In the genomic region with DNA sequence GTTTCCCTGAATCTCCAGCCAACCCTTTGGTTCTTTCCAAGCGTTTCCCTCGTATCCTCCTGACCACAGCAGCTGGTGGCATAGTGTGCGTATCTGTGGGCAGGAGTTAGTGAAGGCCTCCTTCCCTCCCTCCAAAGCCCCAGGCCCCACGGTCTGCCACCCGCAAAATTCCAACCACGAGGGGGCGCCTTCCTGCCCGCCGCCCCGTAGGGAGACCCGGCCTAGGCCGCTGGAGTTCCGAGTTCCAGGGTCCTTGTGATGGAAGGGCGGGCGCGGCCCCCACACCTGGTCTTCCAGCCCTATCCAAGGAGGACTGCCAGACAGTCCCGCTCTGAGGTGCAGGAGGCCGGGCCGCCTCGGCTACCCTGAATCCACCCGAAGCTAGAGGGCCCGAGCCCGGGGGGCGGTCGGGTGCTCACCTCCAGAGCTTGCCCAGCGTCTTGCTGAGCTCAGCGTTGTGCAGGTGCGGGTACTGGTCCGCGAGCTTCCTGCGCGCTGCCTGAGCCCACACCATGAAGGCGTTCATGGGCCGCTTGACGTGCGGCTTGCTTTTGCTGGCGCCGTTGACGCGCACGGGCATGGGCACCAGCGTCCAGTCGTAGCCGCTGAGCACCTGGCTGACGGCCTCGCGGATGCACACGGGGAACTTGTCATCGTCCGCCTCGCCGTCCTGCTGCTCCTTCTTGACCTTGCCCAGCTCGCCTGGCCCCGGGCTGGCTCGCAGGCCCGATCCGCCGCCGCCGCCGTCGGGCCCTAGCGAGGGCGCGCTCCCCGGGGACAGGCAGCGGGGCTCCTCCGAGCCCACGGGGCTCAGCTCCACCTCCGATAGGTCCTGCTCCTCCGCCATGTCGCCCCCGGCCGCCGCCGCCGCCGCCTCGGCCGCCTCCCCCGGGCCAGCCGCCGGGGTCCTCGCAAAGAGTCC, we compare ENCODE assay signal across 1 cellular context.
TF ChIP-seq lines count a peak whose summit lies in the region.

No MANE protein-coding gene starts in this region.

TF ChIP-seq in endothelial cell of umbilical vein, 7 proteins besides CTCF, POLR2A, EP300 and RAD21:
- TF ChIP-seq EZH2 (IDR thresholded peaks at IDR 0.05; ENCODE audit: borderline replicate concordance, low read depth, low read length, severe bottlenecking) (peak; percentile 35), MYC (IDR thresholded peaks at IDR 0.05; ENCODE audit: low read depth, low read length) (no peak)
